Comparison of ENCODE assay signal across 8 cellular contexts in the genomic region with DNA sequence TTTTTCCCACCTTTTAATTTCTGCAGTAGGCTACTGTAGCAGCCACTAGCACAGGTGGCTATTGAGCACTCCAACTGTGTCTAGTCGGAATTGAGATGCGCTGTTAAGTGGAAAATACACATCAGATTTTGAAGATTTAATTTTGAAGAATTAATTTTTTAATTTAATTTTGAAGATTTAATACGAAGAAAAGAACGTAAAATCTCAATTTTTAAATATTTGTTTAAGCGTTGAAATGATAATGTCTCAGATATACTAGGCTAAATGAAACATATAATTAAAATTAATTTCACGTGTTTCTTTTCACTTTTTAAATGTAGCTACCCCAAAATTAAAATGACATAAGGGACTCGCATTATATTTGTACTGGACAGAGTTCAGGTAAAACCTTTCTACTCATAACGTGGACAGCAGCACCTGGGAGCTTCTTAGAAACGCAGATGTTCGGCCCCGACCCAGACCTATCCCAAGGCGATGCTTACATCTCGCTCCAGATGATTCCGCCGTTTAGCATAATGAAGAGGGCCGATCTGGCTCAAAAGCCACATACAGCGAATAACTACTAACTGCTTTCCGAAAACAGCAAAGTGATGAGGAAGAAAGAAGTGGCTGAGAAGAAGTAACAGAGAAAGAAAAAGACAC. TPM values are rescaled to one million over a fixed set of nuclear protein-coding genes. Genes with fewer than 3 reads are reported as not detected.
DNase-seq lines count a peak whose midpoint lies in the region; ATAC-seq and TF ChIP-seq lines count a peak whose summit lies in the region.

No MANE protein-coding gene starts in this region.

- H3K27me3 ChIP-seq in kidney epithelial cell (ENCODE audit: control insufficient read depth, insufficient read depth, low read length) (no peaks in the 10 kb centered on the region), suprapubic skin (no peaks in the 10 kb centered on the region)

- DNase-seq in Daoy (ENCODE audit: low read depth), result peak; percentile 23
- peak; percentile 27 for DNase-seq in LNCaP clone FGC (ENCODE audit: low read depth)
- peak; percentile 46 for DNase-seq in astrocyte of the hippocampus (ENCODE audit: low read depth, low spot score)
- DNase-seq in kidney epithelial cell (ENCODE audit: low read depth), result no peak
- no peak for DNase-seq in suprapubic skin (ENCODE audit: low spot score in 2 of 2)

- WGBS in suprapubic skin, result 23% methylated on average over 18 of the region's 18 CpGs

- peak overlapping the region; percentile 90 for H3K27ac ChIP-seq in suprapubic skin

- peaks cover 31% of the 10 kb centered on the region for H3K4me1 ChIP-seq in suprapubic skin

- H3K4me3 ChIP-seq in LNCaP clone FGC (ENCODE audit: low read depth, low read length) (peak overlapping the region; percentile 73), kidney epithelial cell (ENCODE audit: low read depth, low read length) (peak overlapping the region; percentile 62), suprapubic skin (peak overlapping the region; percentile 99)

- no peak for TF ChIP-seq POLR2A in suprapubic skin (IDR thresholded peaks at IDR 0.05)

- H3K9me3 ChIP-seq in suprapubic skin, result no peaks in the 10 kb centered on the region

- H3K36me3 ChIP-seq in kidney epithelial cell (ENCODE audit: control insufficient read depth, insufficient read depth, low read length), result no peaks in the 10 kb centered on the region
- H3K36me3 ChIP-seq in suprapubic skin, result no peaks in the 10 kb centered on the region

- TF ChIP-seq EP300 in suprapubic skin (IDR thresholded peaks at IDR 0.05), result no peak

- no peak for ATAC-seq in HG03025 (IDR thresholded peaks at IDR 0.05; ENCODE audit: low FRiP score, unreplicated experiment)
- no peak for ATAC-seq in GM21381 (IDR thresholded peaks at IDR 0.05; ENCODE audit: unreplicated experiment)
- no peak for ATAC-seq in HG03378 (IDR thresholded peaks at IDR 0.05; ENCODE audit: unreplicated experiment)

- no peak for TF ChIP-seq CTCF in LNCaP clone FGC (IDR thresholded peaks at IDR 0.05; ENCODE audit: control insufficient read depth, extremely low read depth, insufficient read depth)
- TF ChIP-seq CTCF in kidney epithelial cell (IDR thresholded peaks at IDR 0.05; ENCODE audit: insufficient read depth, low read length, poor library complexity, severe bottlenecking), result no peak
- TF ChIP-seq CTCF in suprapubic skin (IDR thresholded peaks at IDR 0.05), result no peak

RNA-seq across cellular contexts. Expression of a gene that starts 0.7 kb away (rescaled TPM):
- 18.8 and 21.1 TPM in 2 replicates for total RNA-seq in Daoy (2014; rRNA removed; shearing (Covaris generic))
- total RNA-seq in kidney epithelial cell (12.6 and 22.7 TPM in 2 replicates), suprapubic skin (10 to 100 TPM; 13.8 to 99.7 (median 23.7) TPM)

RNA-seq across cellular contexts. Expression of a gene that starts 1.5 kb away (rescaled TPM):
- total RNA-seq in Daoy (2014; rRNA removed; shearing (Covaris generic)), result 18.3 and 25.7 TPM in 2 replicates
- total RNA-seq in kidney epithelial cell (11.8 and 20.4 TPM in 2 replicates), suprapubic skin (10 to 100 TPM; 23.8 to 53.3 (median 35.2) TPM)

RNA-seq across cellular contexts. Expression of a gene that starts 52.3 kb away (rescaled TPM):
- total RNA-seq in Daoy (2014; rRNA removed; shearing (Covaris generic)), result 51.0 and 80.6 TPM in 2 replicates
- total RNA-seq in kidney epithelial cell, result 6.8 and 9.1 TPM in 2 replicates
- total RNA-seq in suprapubic skin, result 10 to 100 TPM in 1 of 4 donors, 1 to 10 TPM in 3; 5.8 to 19.7 (median 6.7) TPM

Comparison
In these comparisons a context has a peak if more than half of its experiments do, and no peak if none do; other contexts are left out.
1. DNase-seq: peak in Daoy (single experiment), LNCaP clone FGC (single experiment) and astrocyte of the hippocampus (single experiment); none in kidney epithelial cell (single experiment) and suprapubic skin (0 of 2).
2. Peak in every context shown above with its lines, with median percentiles within 50 percentile points of each other: H3K4me3 ChIP-seq.